In genomic region chr3:39153977-39154299, GRCh38 we compare ENCODE assay signal across 10 cellular contexts. TPM values are rescaled to one million over a fixed set of nuclear protein-coding genes. Genes with fewer than 3 reads are reported as not detected.
DNase-seq lines count a peak whose midpoint lies in the region; TF ChIP-seq lines count a peak whose summit lies in the region.
"Had no signal": no experiment of that assay in that cellular context is flagged by ENCODE, and none has a peak within 500 bp of the region (broad histone marks: within the 10 kb centered on the region; RNA-seq: fewer than 3 reads in every experiment).

No MANE protein-coding gene starts in this region.

- H3K4me3 ChIP-seq in BLaER1 treated with 17β-estradiol and CSF1 and Interleukin-3, amounts not matched to agents 10 nM and 100 nM = peak overlapping the region; percentile 85 to 99 (median 97); a peak in 17 of 20 replicates
- peak overlapping the region; percentile 79 for H3K4me3 ChIP-seq in OCI-LY7 (ENCODE audit: low read depth, low read length, poor library complexity, severe bottlenecking)
- peak overlapping the region; percentile 86 for H3K4me3 ChIP-seq in endodermal cell (ENCODE audit: low read length)
- H3K4me3 ChIP-seq in neuronal stem cell (ENCODE audit: low read length in 2 of 2) = peak overlapping the region; percentile 57 to 71

- no peaks in the 10 kb centered on the region for H3K27me3 ChIP-seq in BLaER1 treated with 17β-estradiol and CSF1 and Interleukin-3, amounts not matched to agents 10 nM and 100 nM
- no peaks in the 10 kb centered on the region for H3K27me3 ChIP-seq in endodermal cell (ENCODE audit: control insufficient read depth, insufficient read depth, low read length, poor library complexity, severe bottlenecking)
- peaks cover 0 to 10% (median 3%) of the 10 kb centered on the region in 3 experiments for H3K27me3 ChIP-seq in neuronal stem cell (ENCODE audit: control insufficient read depth in 3 of 3, insufficient read depth in 3 of 3, low read depth in 1 of 3, low read length in 3 of 3)

- H2BK5ac ChIP-seq in neuronal stem cell (ENCODE audit: low read length) = no peak overlapping the region

- H2BK12ac ChIP-seq in neuronal stem cell (ENCODE audit: low read length) = no peak overlapping the region

- H2BK120ac ChIP-seq in neuronal stem cell (ENCODE audit: low read depth, low read length) = no peak overlapping the region

- intact Hi-C loops in OCI-LY7 (cut with micrococcal nuclease; ENCODE audit: unreplicated experiment) = no loop called here

- H2BK15ac ChIP-seq in neuronal stem cell (ENCODE audit: low read length) = no peak overlapping the region

- DNase-seq in OCI-LY7 (ENCODE audit: low spot score) (no peak), endodermal cell (no peak), neuronal stem cell (ENCODE audit: low spot score) (no peak), GM19238 (ENCODE audit: insufficient read length, low spot score) (no peak), amygdala (lab: John Stamatoyannopoulos, UW) (no peak), D341Med (ENCODE audit: low spot score) (no peak), midbrain (lab: John Stamatoyannopoulos, UW) (no peak)
- DNase-seq: NCI-H1417 treated with DMSO at 0.1 percent for 48 hours had no signal

- H3K23ac ChIP-seq in neuronal stem cell (ENCODE audit: low read depth, low read length, poor library complexity) = peak overlapping the region; percentile 90

- H3K4me1 Mint-ChIP-seq in endodermal cell = peaks cover 71% of the 10 kb centered on the region

- H3K36me3 ChIP-seq in BLaER1 treated with 17β-estradiol and CSF1 and Interleukin-3, amounts not matched to agents 10 nM and 100 nM = no peaks in the 10 kb centered on the region
- H3K36me3 ChIP-seq in OCI-LY7 (ENCODE audit: insufficient read depth, low read length) = no peaks in the 10 kb centered on the region
- H3K36me3 ChIP-seq in endodermal cell (ENCODE audit: control insufficient read depth, insufficient read depth, low read length) = peaks cover 6% of the 10 kb centered on the region
- no peaks in the 10 kb centered on the region for H3K36me3 ChIP-seq in neuronal stem cell (replicated peaks in 1 of 2; ENCODE audit: control insufficient read depth in 2 of 2, insufficient read depth in 2 of 2, low read length in 2 of 2)

- no peaks in the 10 kb centered on the region for H3K27me3 Mint-ChIP-seq in endodermal cell (ENCODE audit: insufficient read depth)

- H3K18ac ChIP-seq in neuronal stem cell (ENCODE audit: low read length) = peak overlapping the region; percentile 51

- WGBS in endodermal cell (ENCODE audit: insufficient coverage in 1 of 2, insufficient read length in 1 of 2), 2 experiments = 9% methylated on average over 4 of the region's 9 CpGs; no CpG with 5 or more reads in 1 of the 2 experiments
- no CpG with 5 or more reads among the region's 9 CpGs for WGBS in neuronal stem cell (ENCODE audit: extremely low coverage in 2 of 2, insufficient read length in 2 of 2, insufficient replicate concordance in 1 of 2), 2 donors

- peaks cover 36 to 47% (median 37%) of the 10 kb centered on the region in 10 experiments for H3K4me1 ChIP-seq in BLaER1 treated with 17β-estradiol and CSF1 and Interleukin-3, amounts not matched to agents 10 nM and 100 nM
- H3K4me1 ChIP-seq in OCI-LY7 (ENCODE audit: insufficient read depth, low read length, poor library complexity, severe bottlenecking) = peaks cover 38% of the 10 kb centered on the region
- peaks cover 39% of the 10 kb centered on the region for H3K4me1 ChIP-seq in endodermal cell (ENCODE audit: control insufficient read depth, insufficient read depth, low read length)
- H3K4me1 ChIP-seq in neuronal stem cell (ENCODE audit: control insufficient read depth in 2 of 2, insufficient read depth in 1 of 2, low read depth in 1 of 2, low read length in 2 of 2) = peaks cover 30 to 42% of the 10 kb centered on the region in 2 donors

- no peak for TF ChIP-seq CTCF in OCI-LY7 (conservative IDR thresholded peaks at IDR 0.05; ENCODE audit: low read length)
- TF ChIP-seq CTCF in endodermal cell (conservative IDR thresholded peaks at IDR 0.05) = peak; percentile 23

- peak overlapping the region; percentile 52 to 100 (median 98); a peak in 19 of 22 replicates for H3K4me2 ChIP-seq in BLaER1 treated with 17β-estradiol and CSF1 and Interleukin-3, amounts not matched to agents 10 nM and 100 nM
- H3K4me2 ChIP-seq in OCI-LY7 (ENCODE audit: low read length) (peak overlapping the region; percentile 70), neuronal stem cell (ENCODE audit: insufficient read depth, low read length, poor library complexity, severe bottlenecking) (peak overlapping the region; percentile 60)

- no peaks in the 10 kb centered on the region for H3K9me3 Mint-ChIP-seq in endodermal cell

- H4K91ac ChIP-seq in neuronal stem cell (ENCODE audit: low read depth, low read length, poor library complexity) = no peak overlapping the region

- no peaks in the 10 kb centered on the region for H3K9me3 ChIP-seq in BLaER1 treated with 17β-estradiol and CSF1 and Interleukin-3, amounts not matched to agents 10 nM and 100 nM (replicated peaks in 1 of 11)
- H3K9me3 ChIP-seq in OCI-LY7 (ENCODE audit: low read length) (no peaks in the 10 kb centered on the region), endodermal cell (ENCODE audit: control insufficient read depth, low read length) (no peaks in the 10 kb centered on the region), neuronal stem cell (replicated peaks in 1 of 2; ENCODE audit: control insufficient read depth in 2 of 2, insufficient read depth in 1 of 2, low read depth in 1 of 2, low read length in 2 of 2) (no peaks in the 10 kb centered on the region)

- H3K4ac ChIP-seq in neuronal stem cell (ENCODE audit: low read length) = no peak overlapping the region

- H4K20me1 ChIP-seq in BLaER1 treated with 17β-estradiol and CSF1 and Interleukin-3, amounts not matched to agents 10 nM and 100 nM = peaks cover 22 to 44% (median 40%) of the 10 kb centered on the region in 11 experiments; a peak in 21 of 22 replicates
- 0 out of 2 replicates have a peak, but pooled peaks cover 6% of the 10 kb centered on the region for H4K20me1 ChIP-seq in OCI-LY7 (ENCODE audit: insufficient read depth, low read length)

- no peak overlapping the region for H2AK5ac ChIP-seq in neuronal stem cell (ENCODE audit: low read depth, low read length)

- H3K27ac ChIP-seq in BLaER1 treated with 17β-estradiol and CSF1 and Interleukin-3, amounts not matched to agents 10 nM and 100 nM = peak overlapping the region; percentile 94 to 100 (median 96); a peak in 17 of 22 replicates
- H3K27ac ChIP-seq in OCI-LY7 (ENCODE audit: low read depth, low read length, poor library complexity, severe bottlenecking) = no peak overlapping the region
- H3K27ac ChIP-seq in endodermal cell (ENCODE audit: low read depth, low read length) = no peak overlapping the region
- peak overlapping the region; percentile 59 for H3K27ac ChIP-seq in neuronal stem cell (replicated peaks; ENCODE audit: low read length)

- H3K79me2 ChIP-seq in OCI-LY7 (ENCODE audit: insufficient read depth, low read depth, low read length) = peaks cover 37% of the 10 kb centered on the region

- no peak overlapping the region for H3K14ac ChIP-seq in neuronal stem cell (ENCODE audit: low read length)

- H3K9me2 ChIP-seq in OCI-LY7 (ENCODE audit: insufficient read depth, low read length) = no peaks in the 10 kb centered on the region

- H3K36me3 Mint-ChIP-seq in endodermal cell (ENCODE audit: low read depth) = no peaks in the 10 kb centered on the region

- BruUV-seq in OCI-LY7 (replicated peaks; lab: Mats Ljungman, UMichigan) = no TSS peak

- peak overlapping the region; percentile 84 for H3K4me3 Mint-ChIP-seq in endodermal cell

- H2AFZ ChIP-seq in OCI-LY7 (ENCODE audit: low read length) (peak overlapping the region; percentile 44; the same call in 1 of the 2 replicates), neuronal stem cell (ENCODE audit: low read length) (peak overlapping the region; percentile 95)

- CTCF ChIA-PET in OCI-LY7 (lab: Charles Lee; ENCODE audit: unreplicated experiment) = no interaction called here

- peak overlapping the region; percentile 88 to 99 (median 96); a peak in 21 of 22 replicates for H3K9ac ChIP-seq in BLaER1 treated with 17β-estradiol and CSF1 and Interleukin-3, amounts not matched to agents 10 nM and 100 nM
- H3K9ac ChIP-seq in endodermal cell (ENCODE audit: extremely low read depth, low read length, poor library complexity, severe bottlenecking) = peak overlapping the region; percentile 76
- peak overlapping the region; percentile 18 for H3K9ac ChIP-seq in neuronal stem cell (ENCODE audit: low read depth, low read length, poor library complexity)

- POLR2A ChIA-PET in OCI-LY7 (lab: Charles Lee) = no interaction called here

- H4K8ac ChIP-seq in neuronal stem cell (ENCODE audit: low read depth, low read length) = no peak overlapping the region

- H3K79me1 ChIP-seq in neuronal stem cell (ENCODE audit: low read depth, low read length) = peaks cover 3% of the 10 kb centered on the region

- H3K27ac Mint-ChIP-seq in endodermal cell = peak overlapping the region; percentile 99

RNA-seq across cellular contexts. Expression of gene CSRNP1, which starts 0.5 kb away (rescaled TPM):
- 9.5 and 10.5 TPM in 2 replicates for total RNA-seq in OCI-LY7 (2014; rRNA removed; shearing (Covaris generic))
- 9.4 and 9.7 TPM in 2 replicates for total RNA-seq in OCI-LY7 (2022)
- 10 to 100 TPM in 1 of 2 donors, 1 to 10 TPM in 1; 9.2 to 11.1 TPM for total RNA-seq in endodermal cell
- 7.5 TPM for polyA plus RNA-seq in endodermal cell (2013, experiment 1 of 2)
- polyA plus RNA-seq in endodermal cell (2013, experiment 2 of 2) = 8.0 TPM
- polyA plus RNA-seq in neuronal stem cell (2013, experiment 1 of 2) = 4.6 TPM
- polyA plus RNA-seq in neuronal stem cell (2013, experiment 2 of 2) = 4.5 TPM

RNA-seq across cellular contexts. Expression of gene XIRP1, which starts 38.5 kb away (rescaled TPM):
- total RNA-seq in OCI-LY7 (2014; rRNA removed; shearing (Covaris generic)) = not detected in 2 replicates
- not detected in 2 replicates for total RNA-seq in OCI-LY7 (2022)
- total RNA-seq in endodermal cell = not detected
- polyA plus RNA-seq in endodermal cell (2013, experiment 1 of 2) = 0.07 TPM
- polyA plus RNA-seq in endodermal cell (2013, experiment 2 of 2) = 0.08 TPM
- polyA plus RNA-seq in neuronal stem cell (2013, experiment 1 of 2) = not detected
- 0.01 TPM for polyA plus RNA-seq in neuronal stem cell (2013, experiment 2 of 2)
- total RNA-seq: dermis microvascular lymphatic vessel endothelial cell had no signal

RNA-seq across cellular contexts. Expression of gene TTC21A, which starts 46.5 kb away (rescaled TPM):
- 10.5 and 12.8 TPM in 2 replicates for total RNA-seq in OCI-LY7 (2014; rRNA removed; shearing (Covaris generic))
- total RNA-seq in OCI-LY7 (2022) (27.1 and 32.3 TPM in 2 replicates), endodermal cell (1 to 10 TPM; 5.7 to 5.8 TPM)
- 8.1 TPM for polyA plus RNA-seq in endodermal cell (2013, experiment 1 of 2)
- 7.0 TPM for polyA plus RNA-seq in endodermal cell (2013, experiment 2 of 2)
- 4.3 TPM for polyA plus RNA-seq in neuronal stem cell (2013, experiment 1 of 2)
- 4.8 TPM for polyA plus RNA-seq in neuronal stem cell (2013, experiment 2 of 2)

RNA-seq across cellular contexts. Expression of gene GORASP1, which starts 46.5 kb away (rescaled TPM):
- 44.8 and 59.9 TPM in 2 replicates for total RNA-seq in OCI-LY7 (2014; rRNA removed; shearing (Covaris generic))
- total RNA-seq in OCI-LY7 (2022) (51.5 and 57.9 TPM in 2 replicates), endodermal cell (10 to 100 TPM; 47.4 to 48.9 TPM)
- 34.8 TPM for polyA plus RNA-seq in endodermal cell (2013, experiment 1 of 2)
- polyA plus RNA-seq in endodermal cell (2013, experiment 2 of 2) = 28.4 TPM
- 18.3 TPM for polyA plus RNA-seq in neuronal stem cell (2013, experiment 1 of 2)
- 18.3 TPM for polyA plus RNA-seq in neuronal stem cell (2013, experiment 2 of 2)

Comparison
In these comparisons a context has a peak if more than half of its experiments do, and no peak if none do; other contexts are left out.
1. H3K27ac ChIP-seq: peak in BLaER1 treated with 17β-estradiol and CSF1 and Interleukin-3, amounts not matched to agents 10 nM and 100 nM (11 of 11) and neuronal stem cell (single experiment); none in OCI-LY7 (single experiment) and endodermal cell (single experiment).
2. H3K9ac ChIP-seq: peak in every context shown above with its lines; median percentile 96 in BLaER1 treated with 17β-estradiol and CSF1 and Interleukin-3, amounts not matched to agents 10 nM and 100 nM; 76 in endodermal cell; 18 in neuronal stem cell.
3. Peak in every context shown above with its lines, with median percentiles within 50 percentile points of each other: H3K4me2 ChIP-seq and H3K4me3 ChIP-seq.